In genomic region chr17:83101805-83102480, GRCh38 we compare ENCODE assay signal across 12 cellular contexts. TPM values are rescaled to one million over a fixed set of nuclear protein-coding genes. Genes with fewer than 3 reads are reported as not detected.
DNase-seq lines count a peak whose midpoint lies in the region; ATAC-seq and TF ChIP-seq lines count a peak whose summit lies in the region.
"Had no signal": no experiment of that assay in that cellular context is flagged by ENCODE, and none has a peak within 500 bp of the region (broad histone marks: within the 10 kb centered on the region; RNA-seq: fewer than 3 reads in every experiment).

No MANE protein-coding gene starts in this region.

- H3K4me3 Mint-ChIP-seq in osteocyte (ENCODE audit: unreplicated experiment) (no peak overlapping the region), GM23338 (no peak overlapping the region)

- H3K9me3 Mint-ChIP-seq in osteocyte (ENCODE audit: unreplicated experiment) (no peaks in the 10 kb centered on the region), GM23338 (peaks cover 3% of the 10 kb centered on the region; the same call in 1 of the 3 replicates)

- peak overlapping the region; percentile 63 to 71 for H3K27ac ChIP-seq in esophagus (ENCODE audit: low read depth in 2 of 2, low read length in 1 of 2)
- no peak overlapping the region for H3K27ac ChIP-seq in GM23338 (ENCODE audit: low read depth)
- no peak overlapping the region for H3K27ac ChIP-seq in foreskin keratinocyte

- H3K36me3 ChIP-seq in Loucy (ENCODE audit: insufficient read depth, low read length) = no peaks in the 10 kb centered on the region
- H3K36me3 ChIP-seq in esophagus (ENCODE audit: control insufficient read depth in 2 of 2, insufficient read depth in 2 of 2, low read length in 1 of 2) = no peaks in the 10 kb centered on the region
- H3K36me3 ChIP-seq in GM23338 (ENCODE audit: insufficient read depth) = no peaks in the 10 kb centered on the region

- H3K4me3 ChIP-seq in Loucy (ENCODE audit: low read length, poor library complexity, severe bottlenecking) = no peak overlapping the region
- no peak overlapping the region for H3K4me3 ChIP-seq in esophagus (ENCODE audit: low read depth in 1 of 2, low read length in 2 of 2)
- H3K4me3 ChIP-seq in GM23338 = no peak overlapping the region

- H3K36me3 Mint-ChIP-seq in osteocyte (ENCODE audit: unreplicated experiment) (peaks cover 3% of the 10 kb centered on the region), GM23338 (ENCODE audit: low read depth) (no peaks in the 10 kb centered on the region)

- peaks cover 13% of the 10 kb centered on the region for H3K4me1 ChIP-seq in Loucy (ENCODE audit: insufficient read depth, low read length, poor library complexity, severe bottlenecking)
- H3K4me1 ChIP-seq in esophagus (ENCODE audit: control insufficient read depth in 2 of 2, insufficient read depth in 2 of 2, low read length in 1 of 2) = peaks cover 7 to 31% of the 10 kb centered on the region in 2 donors
- H3K4me1 ChIP-seq in GM23338 (ENCODE audit: insufficient read depth) = peaks cover 13% of the 10 kb centered on the region; the same call in 1 of the 2 replicates
- H3K4me1 ChIP-seq in foreskin keratinocyte = no peaks in the 10 kb centered on the region

- ATAC-seq in GM23338 (no peak), foreskin keratinocyte (no peak)

- no peaks in the 10 kb centered on the region for H3K27me3 Mint-ChIP-seq in osteocyte (ENCODE audit: unreplicated experiment)
- peaks cover 2% of the 10 kb centered on the region for H3K27me3 Mint-ChIP-seq in GM23338 (ENCODE audit: insufficient read depth, low read depth, poor library complexity)

- H4K20me1 ChIP-seq in Loucy (ENCODE audit: insufficient read depth, low read length, poor library complexity, severe bottlenecking) (no peaks in the 10 kb centered on the region), GM23338 (replicated peaks; ENCODE audit: insufficient read depth) (no peaks in the 10 kb centered on the region)

- H3K9me3 ChIP-seq in Loucy (ENCODE audit: insufficient read depth, low read depth, low read length) (no peaks in the 10 kb centered on the region), esophagus (ENCODE audit: control insufficient read depth in 2 of 2, insufficient read depth in 1 of 2, low read depth in 1 of 2, low read length in 1 of 2) (no peaks in the 10 kb centered on the region)

- TF ChIP-seq CTCF in Loucy (conservative IDR thresholded peaks at IDR 0.05; ENCODE audit: low read length) = no peak
- no peak for TF ChIP-seq CTCF in osteocyte (IDR thresholded peaks at IDR 0.05)
- no peak for TF ChIP-seq CTCF in GM23338 (conservative IDR thresholded peaks at IDR 0.05; ENCODE audit: low read depth in 2 of 2)
- no peak for TF ChIP-seq CTCF in foreskin keratinocyte (conservative IDR thresholded peaks at IDR 0.05)

- no peaks in the 10 kb centered on the region for H3K27me3 ChIP-seq in Loucy (ENCODE audit: insufficient read depth, low read length, poor library complexity, severe bottlenecking)
- H3K27me3 ChIP-seq in esophagus (ENCODE audit: control insufficient read depth in 1 of 2, insufficient read depth in 2 of 2, low read length in 2 of 2) = no peaks in the 10 kb centered on the region
- no peaks in the 10 kb centered on the region for H3K27me3 ChIP-seq in GM23338 (ENCODE audit: insufficient read depth)
- H3K27me3 ChIP-seq in foreskin keratinocyte = peaks cover 43% of the 10 kb centered on the region

- no peaks in the 10 kb centered on the region for H3K9me2 ChIP-seq in Loucy (replicated peaks; ENCODE audit: low read depth, low read length)
- no peaks in the 10 kb centered on the region for H3K9me2 ChIP-seq in GM23338 (ENCODE audit: insufficient read depth)

- peaks cover 77% of the 10 kb centered on the region for H3K4me1 Mint-ChIP-seq in osteocyte (ENCODE audit: unreplicated experiment)
- H3K4me1 Mint-ChIP-seq in GM23338 = peaks cover 10% of the 10 kb centered on the region

- no peaks in the 10 kb centered on the region for H3K79me2 ChIP-seq in Loucy (ENCODE audit: insufficient read depth, low read length)
- no peaks in the 10 kb centered on the region for H3K79me2 ChIP-seq in GM23338 (replicated peaks; ENCODE audit: insufficient read depth)

- H3K4me2 ChIP-seq in Loucy (ENCODE audit: low read depth, low read length, poor library complexity, severe bottlenecking) (peak overlapping the region; percentile 57), GM23338 (no peak overlapping the region)

- WGBS in esophagus, 2 donors = 42 to 47% methylated on average over 20 to 22 of the region's 22 CpGs

- peak; percentile 65 for DNase-seq in A172 (ENCODE audit: low spot score)
- no peak for DNase-seq in osteocyte (ENCODE audit: extremely low spot score, unreplicated experiment)
- no peak for DNase-seq in GM23338 (ENCODE audit: low spot score)
- no peak for DNase-seq in foreskin keratinocyte
- no peak for DNase-seq in NAMALWA (ENCODE audit: low spot score)
- DNase-seq in SK-N-DZ (ENCODE audit: low spot score) = no peak
- DNase-seq: central memory CD4-positive, alpha-beta T cell; KG1; NCI-H69; T-helper 2 cell had no signal

- H3K9ac ChIP-seq in Loucy (ENCODE audit: low read depth, low read length, poor library complexity, severe bottlenecking) = no peak overlapping the region

- H2AFZ ChIP-seq in Loucy (ENCODE audit: low read length) (no peak overlapping the region), GM23338 (no peak overlapping the region)

- H3F3A ChIP-seq in Loucy (ENCODE audit: low read depth) = no peaks in the 10 kb centered on the region
- 0 out of 2 replicates have a peak, but pooled peaks cover 5% of the 10 kb centered on the region for H3F3A ChIP-seq in GM23338 (replicated peaks; ENCODE audit: low read depth)

- H3K27ac Mint-ChIP-seq in osteocyte (ENCODE audit: unreplicated experiment) = peak overlapping the region; percentile 81
- H3K27ac Mint-ChIP-seq in GM23338 = no peak overlapping the region

TF ChIP-seq in GM23338, 12 proteins besides CTCF, POLR2A, EP300 and RAD21:
- TF ChIP-seq CREB1 (CRISPR knock-in tag; IDR thresholded peaks at IDR 0.05; ENCODE audit: low read depth) (no peak), EZH2 (IDR thresholded peaks at IDR 0.05; ENCODE audit: low read depth, unreplicated experiment) (no peak), ZNF114 (CRISPR knock-in tag; IDR thresholded peaks at IDR 0.05) (no peak), JUNB (IDR thresholded peaks at IDR 0.05; ENCODE audit: unreplicated experiment) (no peak), POLR2AphosphoS5 (IDR thresholded peaks at IDR 0.05; ENCODE audit: low read depth) (no peak), NANOG (IDR thresholded peaks at IDR 0.05; ENCODE audit: borderline replicate concordance) (no peak)

RNA-seq across cellular contexts. Expression of gene METRNL, which starts 22.5 kb away (rescaled TPM):
- 125 and 190 TPM in 2 replicates for total RNA-seq in A172 (2014; rRNA removed; shearing (Covaris generic))
- polyA plus RNA-seq in esophagus (100 to 1,000 TPM; 143 to 169 TPM), GM23338 (2016; fragmentation: Nextera tagmentation; extraction: Ambion mirVana) (12.2 and 16.1 TPM in 2 replicates), foreskin keratinocyte (2.0 and 3.6 TPM in 2 replicates)
- total RNA-seq in osteocyte (214 and 217 TPM in 2 replicates), foreskin keratinocyte (1.4 and 2.0 TPM in 2 replicates)
- total RNA-seq in GM23338 (2014; rRNA removed; shearing (Covaris generic)) = 17.4 and 20.2 TPM in 2 replicates
- 6.8 and 13.6 TPM in 2 replicates for polyA plus RNA-seq in SK-N-DZ (2014; cell fraction: cytosol; rRNA removed)
- polyA plus RNA-seq in SK-N-DZ (2014; cell fraction: nucleus; rRNA removed) = 4.5 and 6.9 TPM in 2 replicates

Comparison
In these comparisons a context has a peak if more than half of its experiments do, and no peak if none do; other contexts are left out.
1. H3K27ac ChIP-seq: peak in esophagus (2 of 2); none in GM23338 (single experiment) and foreskin keratinocyte (single experiment).